Comparison of ENCODE assay signal across 1 cellular context in genomic region chr10:95480102-95480900, GRCh38.
TF ChIP-seq lines count a peak whose summit lies in the region.

No MANE protein-coding gene starts in this region.

TF ChIP-seq in K562, 482 proteins besides CTCF, POLR2A, EP300 and RAD21 (continued from another document):
- TF ChIP-seq RCOR1 (IDR thresholded peaks at IDR 0.05; ENCODE audit: borderline replicate concordance in 1 of 2, low read depth in 2 of 2, low read length in 2 of 2): peak in 1 of 2 experiments; percentile 29; a peak in 1 of 4 replicates
- TF ChIP-seq ZBTB26 (CRISPR knock-in tag; IDR thresholded peaks at IDR 0.05): no peak
- no peak for TF ChIP-seq GATAD2A (IDR thresholded peaks at IDR 0.05)
- no peak for TF ChIP-seq ZNF584 (CRISPR knock-in tag; IDR thresholded peaks at IDR 0.05; ENCODE audit: low read depth)
- TF ChIP-seq, protein P1, sequence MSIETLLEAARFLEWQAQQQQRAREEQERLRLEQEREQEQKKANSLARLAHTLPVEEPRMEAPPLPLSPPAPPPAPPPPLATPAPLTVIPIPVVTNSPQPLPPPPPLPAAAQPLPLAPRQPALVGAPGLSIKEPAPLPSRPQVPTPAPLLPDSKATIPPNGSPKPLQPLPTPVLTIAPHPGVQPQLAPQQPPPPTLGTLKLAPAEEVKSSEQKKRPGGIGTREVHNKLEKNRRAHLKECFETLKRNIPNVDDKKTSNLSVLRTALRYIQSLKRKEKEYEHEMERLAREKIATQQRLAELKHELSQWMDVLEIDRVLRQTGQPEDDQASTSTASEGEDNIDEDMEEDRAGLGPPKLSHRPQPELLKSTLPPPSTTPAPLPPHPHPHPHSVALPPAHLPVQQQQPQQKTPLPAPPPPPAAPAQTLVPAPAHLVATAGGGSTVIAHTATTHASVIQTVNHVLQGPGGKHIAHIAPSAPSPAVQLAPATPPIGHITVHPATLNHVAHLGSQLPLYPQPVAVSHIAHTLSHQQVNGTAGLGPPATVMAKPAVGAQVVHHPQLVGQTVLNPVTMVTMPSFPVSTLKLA (conservative IDR thresholded peaks at IDR 0.05): 0 out of 4 replicates have a peak, but pooled peaks of 1 of the 2 experiments have one; percentile 16
- no peak for TF ChIP-seq TAL1 (IDR thresholded peaks at IDR 0.05)
- peak in 1 of 2 experiments; percentile 32; a peak in 1 of 4 replicates for TF ChIP-seq FOXK2 (conservative IDR thresholded peaks at IDR 0.05 in 1 of 2, IDR thresholded peaks at IDR 0.05 in 1 of 2; ENCODE audit: low read depth in 2 of 2)
- TF ChIP-seq FOXA3 (CRISPR knock-in tag; conservative IDR thresholded peaks at IDR 0.05 in 1 of 2, IDR thresholded peaks at IDR 0.05 in 1 of 2): peak; percentile 82 to 92
- TF ChIP-seq MGA (IDR thresholded peaks at IDR 0.05): peak; percentile 55; the same call in 1 of the 2 replicates
- TF ChIP-seq, protein P2, sequence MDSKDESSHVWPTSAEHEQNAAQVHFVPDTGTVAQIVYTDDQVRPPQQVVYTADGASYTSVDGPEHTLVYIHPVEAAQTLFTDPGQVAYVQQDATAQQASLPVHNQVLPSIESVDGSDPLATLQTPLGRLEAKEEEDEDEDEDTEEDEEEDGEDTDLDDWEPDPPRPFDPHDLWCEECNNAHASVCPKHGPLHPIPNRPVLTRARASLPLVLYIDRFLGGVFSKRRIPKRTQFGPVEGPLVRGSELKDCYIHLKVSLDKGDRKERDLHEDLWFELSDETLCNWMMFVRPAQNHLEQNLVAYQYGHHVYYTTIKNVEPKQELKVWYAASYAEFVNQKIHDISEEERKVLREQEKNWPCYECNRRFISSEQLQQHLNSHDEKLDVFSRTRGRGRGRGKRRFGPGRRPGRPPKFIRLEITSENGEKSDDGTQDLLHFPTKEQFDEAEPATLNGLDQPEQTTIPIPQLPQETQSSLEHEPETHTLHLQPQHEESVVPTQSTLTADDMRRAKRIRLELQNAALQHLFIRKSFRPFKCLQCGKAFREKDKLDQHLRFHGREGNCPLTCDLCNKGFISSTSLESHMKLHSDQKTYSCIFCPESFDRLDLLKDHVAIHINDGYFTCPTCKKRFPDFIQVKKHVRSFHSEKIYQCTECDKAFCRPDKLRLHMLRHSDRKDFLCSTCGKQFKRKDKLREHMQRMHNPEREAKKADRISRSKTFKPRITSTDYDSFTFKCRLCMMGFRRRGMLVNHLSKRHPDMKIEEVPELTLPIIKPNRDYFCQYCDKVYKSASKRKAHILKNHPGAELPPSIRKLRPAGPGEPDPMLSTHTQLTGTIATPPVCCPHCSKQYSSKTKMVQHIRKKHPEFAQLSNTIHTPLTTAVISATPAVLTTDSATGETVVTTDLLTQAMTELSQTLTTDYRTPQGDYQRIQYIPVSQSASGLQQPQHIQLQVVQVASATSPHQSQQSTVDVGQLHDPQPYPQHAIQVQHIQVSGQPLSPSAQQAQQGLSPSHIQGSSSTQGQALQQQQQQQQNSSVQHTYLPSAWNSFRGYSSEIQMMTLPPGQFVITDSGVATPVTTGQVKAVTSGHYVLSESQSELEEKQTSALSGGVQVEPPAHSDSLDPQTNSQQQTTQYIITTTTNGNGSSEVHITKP (IDR thresholded peaks at IDR 0.05; ENCODE audit: partially characterized antibody): no peak
- no peak for TF ChIP-seq NCOR1 (IDR thresholded peaks at IDR 0.05)
- TF ChIP-seq ZNF780A (CRISPR knock-in tag; IDR thresholded peaks at IDR 0.05): no peak
- no peak for TF ChIP-seq ELF2 (CRISPR knock-in tag; IDR thresholded peaks at IDR 0.05)
- TF ChIP-seq RFX1 (IDR thresholded peaks at IDR 0.05): peak; percentile 32; the same call in 1 of the 2 replicates
- no peak for TF ChIP-seq ARHGAP35 (IDR thresholded peaks at IDR 0.05; ENCODE audit: partially characterized antibody)
- no peak for TF ChIP-seq POLR2AphosphoS5 (IDR thresholded peaks at IDR 0.05; ENCODE audit: control insufficient read depth, insufficient read depth, low read depth, low read length)
- peak; percentile 32; the same call in 1 of the 2 replicates for TF ChIP-seq BACH1 (tag; IDR thresholded peaks at IDR 0.05)
- TF ChIP-seq CTBP1 (IDR thresholded peaks at IDR 0.05; ENCODE audit: borderline replicate concordance): 0 out of 2 replicates have a peak, but pooled peaks have one; percentile 9
- TF ChIP-seq POU5F1 (IDR thresholded peaks at IDR 0.05; ENCODE audit: borderline replicate concordance, low read depth, low read length, partially characterized antibody): no peak
- TF ChIP-seq, protein P3, sequence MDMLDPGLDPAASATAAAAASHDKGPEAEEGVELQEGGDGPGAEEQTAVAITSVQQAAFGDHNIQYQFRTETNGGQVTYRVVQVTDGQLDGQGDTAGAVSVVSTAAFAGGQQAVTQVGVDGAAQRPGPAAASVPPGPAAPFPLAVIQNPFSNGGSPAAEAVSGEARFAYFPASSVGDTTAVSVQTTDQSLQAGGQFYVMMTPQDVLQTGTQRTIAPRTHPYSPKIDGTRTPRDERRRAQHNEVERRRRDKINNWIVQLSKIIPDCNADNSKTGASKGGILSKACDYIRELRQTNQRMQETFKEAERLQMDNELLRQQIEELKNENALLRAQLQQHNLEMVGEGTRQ (CRISPR knock-in tag; IDR thresholded peaks at IDR 0.05): no peak
- peak; percentile 57; the same call in 1 of the 2 replicates for TF ChIP-seq FOXJ2 (tag; IDR thresholded peaks at IDR 0.05)
- no peak for TF ChIP-seq HNRNPL (IDR thresholded peaks at IDR 0.05; ENCODE audit: low read depth, low read length)
TF ChIP-seq in K562: peak in this region for 14.
